In genomic region chr1:205777994-205778393, GRCh38 we compare ENCODE assay signal across 24 cellular contexts. TPM values are rescaled to one million over a fixed set of nuclear protein-coding genes. Genes with fewer than 3 reads are reported as not detected.
DNase-seq lines count a peak whose midpoint lies in the region; ATAC-seq and TF ChIP-seq lines count a peak whose summit lies in the region.
"Had no signal": no experiment of that assay in that cellular context is flagged by ENCODE, and none has a peak within 500 bp of the region (broad histone marks: within the 10 kb centered on the region; RNA-seq: fewer than 3 reads in every experiment).

No MANE protein-coding gene starts in this region.

- TF ChIP-seq CTCF in CD14-positive monocyte (IDR thresholded peaks at IDR 0.05) (no peak), breast epithelium (IDR thresholded peaks at IDR 0.05) (no peak)

- H3K36me3 Mint-ChIP-seq in CD14-positive monocyte = peaks cover 0 to 3% of the 10 kb centered on the region in 2 donors

- intact Hi-C loops in CD14-positive monocyte (cut with micrococcal nuclease) = no loop called here
- intact Hi-C loops in breast epithelium (cut with DNase I; ENCODE audit: low total_unique reads) = no loop called here

- peaks cover 0 to 1% of the 10 kb centered on the region in 2 donors for H3K4me1 ChIP-seq in breast epithelium
- H3K4me1 ChIP-seq: colonic mucosa had no signal

- H3K9me3 Mint-ChIP-seq in CD14-positive monocyte = peaks cover 0 to 1% (median 0%) of the 10 kb centered on the region in 7 donors

- no peaks in the 10 kb centered on the region for H3K9me3 ChIP-seq in breast epithelium
- H3K9me3 ChIP-seq: colonic mucosa, esophagus squamous epithelium, transverse colon had no signal

- H3K4me1 Mint-ChIP-seq in CD14-positive monocyte = peaks cover 53% of the 10 kb centered on the region

- no peaks in the 10 kb centered on the region for H3K36me3 ChIP-seq in breast epithelium
- H3K36me3 ChIP-seq: colonic mucosa, esophagus squamous epithelium, transverse colon had no signal

- H3K27ac ChIP-seq in breast epithelium = no peak overlapping the region
- H3K27ac ChIP-seq: colonic mucosa, esophagus squamous epithelium, transverse colon had no signal

- H3K4me3 Mint-ChIP-seq in CD14-positive monocyte = peak overlapping the region in 1 of 2 donors; percentile 74

- ATAC-seq in GM19035 (IDR thresholded peaks at IDR 0.05; ENCODE audit: unreplicated experiment) = no peak
- ATAC-seq: K562, PC-3, Right ventricle myocardium inferior, sciatic nerve had no signal

- H3K27me3 Mint-ChIP-seq in CD14-positive monocyte (ENCODE audit: low read depth in 3 of 3) = peaks cover 0 to 3% (median 2%) of the 10 kb centered on the region in 3 donors

- peak overlapping the region in 5 of 7 donors; percentile 42 to 86 (median 65) for H3K27ac Mint-ChIP-seq in CD14-positive monocyte

- DNase-seq in CD14-positive monocyte (ENCODE audit: low spot score) (no peak), KBM-7 (peak; percentile 74), SKM-1 treated with dmso at 0.1 percent for 144 hours (lab: John Stamatoyannopoulos, UW; ENCODE audit: unreplicated experiment) (peak; percentile 88), myocyte (ENCODE audit: low read depth) (peak; percentile 38), DMS 273 treated with DMSO at 0.1 percent for 48 hours (lab: John Stamatoyannopoulos, UW) (no peak), GOT3 (lab: John Stamatoyannopoulos, UW) (no peak), breast epithelium (ENCODE audit: low spot score in 2 of 2) (no peak)
- DNase-seq: activated CD4-positive, alpha-beta T cell treated with anti-CD3 and anti-CD28 coated beads for 4 hours; activated CD8-positive, alpha-beta memory T cell treated with anti-CD3 and anti-CD28 coated beads for 24 hours; activated naive CD4-positive, alpha-beta T cell; activated T-cell treated with anti-CD3 and anti-CD28 coated beads, Interleukin-2, amount 50 U/mL, for 1 hour; amniotic stem cell; colonic mucosa; COR-L47; DMS79; esophagus squamous epithelium; NCI-H1048; NCI-H187 treated with DMSO at 0.1 percent for 48 hours; PC-3; transverse colon had no signal

- no peaks in the 10 kb centered on the region for H3K27me3 ChIP-seq in breast epithelium
- H3K27me3 ChIP-seq: colonic mucosa, esophagus squamous epithelium, transverse colon had no signal

- no peak overlapping the region for H3K4me3 ChIP-seq in breast epithelium
- H3K4me3 ChIP-seq: colonic mucosa, esophagus squamous epithelium, K562, transverse colon had no signal

- TF ChIP-seq POLR2A in breast epithelium (IDR thresholded peaks at IDR 0.05) = no peak

- in situ Hi-C loops in KBM-7 (cut with MboI; ENCODE audit: low pct_unique_long_range_greater_than_20kb, low sequenced_read_pairs) = loop anchor here (25.0 kb wide), 2 partner anchors 184 to 359 kb away; no protein-coding TSS in a partner anchor

RNA-seq across cellular contexts. Expression of gene RAB29, which starts 2.7 kb away (rescaled TPM):
- polyA plus RNA-seq in CD14-positive monocyte = 10 to 100 TPM; 31.5 to 32.2 TPM
- total RNA-seq in myocyte = 23.6 and 24.8 TPM in 2 replicates
- 34.1 TPM for polyA plus RNA-seq in myocyte (2012)
- total RNA-seq in breast epithelium = 10 to 100 TPM; 22.4 to 30.3 (median 23.9) TPM

RNA-seq across cellular contexts. Expression of gene NUCKS1, which starts 28.0 kb away (rescaled TPM):
- polyA plus RNA-seq in CD14-positive monocyte = 1 to 10 TPM; 4.2 to 4.9 TPM
- 151 and 153 TPM in 2 replicates for total RNA-seq in myocyte
- polyA plus RNA-seq in myocyte (2012) = 66.1 TPM
- 100 to 1,000 TPM in 1 of 3 donors, 10 to 100 TPM in 2; 80.6 to 188 (median 86.9) TPM for total RNA-seq in breast epithelium

RNA-seq across cellular contexts. Expression of gene SLC41A1, which starts 35.0 kb away (rescaled TPM):
- 1 to 10 TPM in 1 of 2 donors, under 1 TPM in 1; 0.54 to 1.1 TPM for polyA plus RNA-seq in CD14-positive monocyte
- total RNA-seq in myocyte (24.6 and 36.2 TPM in 2 replicates), breast epithelium (10 to 100 TPM; 13.9 to 18.0 (median 16.8) TPM)
- polyA plus RNA-seq in myocyte (2012) = 38.9 TPM

Comparison
In these comparisons a context has a peak if more than half of its experiments do, and no peak if none do; other contexts are left out.
1. DNase-seq: peak in KBM-7 (single experiment), SKM-1 treated with dmso at 0.1 percent for 144 hours (single experiment) and myocyte (single experiment); none in CD14-positive monocyte (single experiment), DMS 273 treated with DMSO at 0.1 percent for 48 hours (single experiment), GOT3 (single experiment) and breast epithelium (0 of 2).